In genomic region chr4:2281575-2282343, GRCh38 we compare ENCODE assay signal across 8 cellular contexts. TPM values are rescaled to one million over a fixed set of nuclear protein-coding genes. Genes with fewer than 3 reads are reported as not detected.
DNase-seq lines count a peak whose midpoint lies in the region; ATAC-seq lines count a peak whose summit lies in the region.

No MANE protein-coding gene starts in this region.

- ATAC-seq in GM21723 (IDR thresholded peaks at IDR 0.05; ENCODE audit: unreplicated experiment): peak; percentile 75
- ATAC-seq in activated naive CD4-positive, alpha-beta T cell treated with anti-CD3 and anti-CD28 coated beads, Interleukin-2, amount 50 U/mL, for 72 hours: peak; percentile 92 to 93

- DNase-seq in DMS53 (lab: John Stamatoyannopoulos, UW): peak; percentile 48
- DNase-seq in SK-MEL-5 (ENCODE audit: low read depth, low spot score): peak; percentile 46
- peak; percentile 41 to 82 for DNase-seq in activated naive CD4-positive, alpha-beta T cell treated with anti-CD3 and anti-CD28 coated beads, Interleukin-2, amount 50 U/mL, for 72 hours (ENCODE audit: low spot score in 2 of 2)
- peak; percentile 42 to 49 for DNase-seq in stimulated activated CD4-positive, alpha-beta T cell treated with anti-CD3 and anti-CD28 coated beads, Interleukin-15, amount 100 ng/mL, for 48 hours (ENCODE audit: low read depth in 2 of 2)
- DNase-seq in DMS153 (lab: John Stamatoyannopoulos, UW): no peak
- no peak for DNase-seq in cortex of kidney (lab: John Stamatoyannopoulos, UW)
- no peak for DNase-seq in GM03348 (ENCODE audit: low spot score)

- no peaks in the 10 kb centered on the region for H3K9me3 Mint-ChIP-seq in activated naive CD4-positive, alpha-beta T cell treated with anti-CD3 and anti-CD28 coated beads, Interleukin-2, amount 50 U/mL, for 72 hours

- in situ Hi-C loops in SK-MEL-5 (cut with HindIII; ENCODE audit: low pct_unique_long_range_greater_than_20kb, low sequenced_read_pairs): no loop called here

- peak overlapping the region; percentile 51 to 89 for H3K27ac Mint-ChIP-seq in activated naive CD4-positive, alpha-beta T cell treated with anti-CD3 and anti-CD28 coated beads, Interleukin-2, amount 50 U/mL, for 72 hours

- no peaks in the 10 kb centered on the region for H3K36me3 Mint-ChIP-seq in activated naive CD4-positive, alpha-beta T cell treated with anti-CD3 and anti-CD28 coated beads, Interleukin-2, amount 50 U/mL, for 72 hours

RNA-seq across cellular contexts. Expression of gene MXD4, which starts 19.9 kb away (rescaled TPM):
- total RNA-seq in SK-MEL-5 (2014; rRNA removed; shearing (Covaris generic)): 9.7 and 10.9 TPM in 2 replicates
- polyA plus RNA-seq in SK-MEL-5 (2015; cell fraction: cytosol; rRNA removed): 12.4 and 13.6 TPM in 2 replicates
- 16.6 and 26.5 TPM in 2 replicates for polyA plus RNA-seq in SK-MEL-5 (2015; cell fraction: nucleus; rRNA removed)
- 10 to 100 TPM in 1 of 2 donors, 1 to 10 TPM in 1; 5.1 to 10.6 TPM for total RNA-seq in activated naive CD4-positive, alpha-beta T cell treated with anti-CD3 and anti-CD28 coated beads, Interleukin-2, amount 50 U/mL, for 72 hours

RNA-seq across cellular contexts. Expression of gene HAUS3, which starts 39.8 kb away (rescaled TPM):
- total RNA-seq in SK-MEL-5 (2014; rRNA removed; shearing (Covaris generic)): 9.4 and 11.8 TPM in 2 replicates
- polyA plus RNA-seq in SK-MEL-5 (2015; cell fraction: cytosol; rRNA removed): 12.5 and 17.9 TPM in 2 replicates
- 69.6 and 98.5 TPM in 2 replicates for polyA plus RNA-seq in SK-MEL-5 (2015; cell fraction: nucleus; rRNA removed)
- total RNA-seq in activated naive CD4-positive, alpha-beta T cell treated with anti-CD3 and anti-CD28 coated beads, Interleukin-2, amount 50 U/mL, for 72 hours: 10 to 100 TPM; 22.1 to 24.9 TPM

RNA-seq across cellular contexts. Expression of gene POLN, which starts 39.8 kb away (rescaled TPM):
- total RNA-seq in SK-MEL-5 (2014; rRNA removed; shearing (Covaris generic)): 0.61 and 0.85 TPM in 2 replicates
- 0.13 and 1.1 TPM in 2 replicates for polyA plus RNA-seq in SK-MEL-5 (2015; cell fraction: cytosol; rRNA removed)
- polyA plus RNA-seq in SK-MEL-5 (2015; cell fraction: nucleus; rRNA removed): 6.3 TPM in 2 replicates
- 1 to 10 TPM; 1.8 to 7.3 TPM for total RNA-seq in activated naive CD4-positive, alpha-beta T cell treated with anti-CD3 and anti-CD28 coated beads, Interleukin-2, amount 50 U/mL, for 72 hours

Comparison
In these comparisons a context has a peak if more than half of its experiments do, and no peak if none do; other contexts are left out.
1. DNase-seq: peak in DMS53 (single experiment), SK-MEL-5 (single experiment), activated naive CD4-positive, alpha-beta T cell treated with anti-CD3 and anti-CD28 coated beads, Interleukin-2, amount 50 U/mL, for 72 hours (2 of 2) and stimulated activated CD4-positive, alpha-beta T cell treated with anti-CD3 and anti-CD28 coated beads, Interleukin-15, amount 100 ng/mL, for 48 hours (2 of 2); none in DMS153 (single experiment), cortex of kidney (single experiment) and GM03348 (single experiment).